In genomic region chr2:74373189-74373588, GRCh38 we compare ENCODE assay signal across 10 cellular contexts. TPM values are rescaled to one million over a fixed set of nuclear protein-coding genes. Genes with fewer than 3 reads are reported as not detected.
A peak's percentile ranks its signal among the peaks of the same experiment; 100 is the strongest.
DNase-seq lines count a peak whose midpoint lies in the region; ATAC-seq, FAIRE-seq and TF ChIP-seq lines count a peak whose summit lies in the region.
"Had no signal": no experiment of that assay in that cellular context is flagged by ENCODE, and none has a peak within 500 bp of the region (broad histone marks: within the 10 kb centered on the region; RNA-seq: fewer than 3 reads in every experiment).

No MANE protein-coding gene starts in this region.

- in situ Hi-C loops in GM23248 (cut with MboI) (no loop called here), gastrocnemius medialis (cut with MboI; ENCODE audit: low sequenced_read_pairs in 4 of 4) (no loop called here)

- H3K4me2 ChIP-seq in GM23248 (ENCODE audit: unreplicated experiment): no peak overlapping the region

- H3K9me3 ChIP-seq in GM23248 (ENCODE audit: low read depth) (no peaks in the 10 kb centered on the region), gastrocnemius medialis (no peaks in the 10 kb centered on the region), aorta (ENCODE audit: control insufficient read depth, low read length) (no peaks in the 10 kb centered on the region), gastroesophageal sphincter (no peaks in the 10 kb centered on the region)

- no peak for TF ChIP-seq POLR2A in gastrocnemius medialis (IDR thresholded peaks at IDR 0.05)
- no peak for TF ChIP-seq POLR2A in gastroesophageal sphincter (IDR thresholded peaks at IDR 0.05)

- H3K27ac ChIP-seq in GM23248 (no peak overlapping the region), gastrocnemius medialis (peak overlapping the region; percentile 29 to 59 (median 42)), aorta (ENCODE audit: low read depth in 1 of 2, low read length in 2 of 2) (no peak overlapping the region), gastroesophageal sphincter (peak overlapping the region in 1 of 4 donors; percentile 78)

- peak; percentile 8 to 35 for ATAC-seq in left cardiac atrium
- peak; percentile 42 to 68 for ATAC-seq in gastrocnemius medialis
- no peak for ATAC-seq in GM19467 (IDR thresholded peaks at IDR 0.05; ENCODE audit: unreplicated experiment)
- ATAC-seq in aorta (ENCODE audit: low FRiP score): no peak
- no peak for ATAC-seq in gastroesophageal sphincter

- no peak for FAIRE-seq in frontal cortex (lab: Jason Lieb, UNC)
- FAIRE-seq: endothelial cell of umbilical vein had no signal

- H3F3A ChIP-seq in GM23248 (ENCODE audit: insufficient read depth): no peaks in the 10 kb centered on the region

- H3K4me3 ChIP-seq in GM23248: no peak overlapping the region
- no peak overlapping the region for H3K4me3 ChIP-seq in gastrocnemius medialis
- H3K4me3 ChIP-seq in aorta (ENCODE audit: low read length in 2 of 2): no peak overlapping the region
- H3K4me3 ChIP-seq in gastroesophageal sphincter: no peak overlapping the region

- no peaks in the 10 kb centered on the region for H3K9me2 ChIP-seq in GM23248 (ENCODE audit: insufficient read depth)

- intact Hi-C loops in left cardiac atrium (cut with DNase I): no loop called here
- intact Hi-C loops in gastrocnemius medialis (cut with DNase I; ENCODE audit: low total_unique reads): no loop called here
- intact Hi-C loops in aorta (cut with DNase I): no loop called here

- TF ChIP-seq CTCF in gastrocnemius medialis (IDR thresholded peaks at IDR 0.05 in 4 of 5, conservative IDR thresholded peaks at IDR 0.05 in 1 of 5): no peak
- no peak for TF ChIP-seq CTCF in gastroesophageal sphincter (IDR thresholded peaks at IDR 0.05)

- WGBS in GM23248 (ENCODE audit: low coverage in 1 of 2, low lambda C conversion rate in 2 of 2, missing lambda C conversion rate in 2 of 2), 2 experiments: 75 to 79% methylated on average over 5 of the region's 5 CpGs
- 71 to 74% methylated on average over 5 of the region's 5 CpGs for WGBS in aorta, 2 donors
- no CpG with 5 or more reads among the region's 5 CpGs for WGBS in gastroesophageal sphincter (ENCODE audit: low coverage in 1 of 2), 2 donors

- H3K27me3 ChIP-seq in GM23248 (replicated peaks; ENCODE audit: insufficient read depth) (no peaks in the 10 kb centered on the region), gastrocnemius medialis (no peaks in the 10 kb centered on the region), aorta (ENCODE audit: control insufficient read depth in 1 of 2, insufficient read depth in 2 of 2, low read length in 1 of 2) (no peaks in the 10 kb centered on the region), gastroesophageal sphincter (no peaks in the 10 kb centered on the region)

- no peak overlapping the region for H2AFZ ChIP-seq in GM23248

- H3K4me1 ChIP-seq in GM23248 (ENCODE audit: insufficient read depth) (no peaks in the 10 kb centered on the region), gastrocnemius medialis (peaks cover 0 to 11% of the 10 kb centered on the region in 2 donors), aorta (ENCODE audit: control insufficient read depth in 1 of 2, insufficient read depth in 2 of 2, low read length in 2 of 2) (no peaks in the 10 kb centered on the region), gastroesophageal sphincter (peaks cover 0 to 43% (median 13%) of the 10 kb centered on the region in 3 donors)

- no peaks in the 10 kb centered on the region for H4K20me1 ChIP-seq in GM23248 (ENCODE audit: insufficient read depth)

- peak; percentile 49 for DNase-seq in GM23248
- DNase-seq in NCI-H82 (lab: John Stamatoyannopoulos, UW): peak; percentile 77
- peak; percentile 50 for DNase-seq in left cardiac atrium
- peak; percentile 13 to 39 for DNase-seq in gastrocnemius medialis
- DNase-seq in frontal cortex (ENCODE audit: low spot score in 2 of 2): no peak
- no peak for DNase-seq in aorta
- DNase-seq: NCI-H446 had no signal

- no peak for TF ChIP-seq EP300 in gastroesophageal sphincter (IDR thresholded peaks at IDR 0.05)

- H3K36me3 ChIP-seq in GM23248 (ENCODE audit: low read depth) (peaks cover 22% of the 10 kb centered on the region; the same call in 1 of the 2 replicates), gastrocnemius medialis (peaks cover 0 to 53% of the 10 kb centered on the region in 2 donors), aorta (ENCODE audit: control insufficient read depth in 1 of 2, insufficient read depth in 2 of 2, low read length in 1 of 2) (peaks cover 10 to 18% of the 10 kb centered on the region in 2 donors), gastroesophageal sphincter (peaks cover 0 to 65% of the 10 kb centered on the region in 2 donors)

- H3K79me2 ChIP-seq in GM23248 (ENCODE audit: insufficient read depth): peaks cover 55% of the 10 kb centered on the region

- H3K9ac ChIP-seq in GM23248: no peak overlapping the region

RNA-seq across cellular contexts. Expression of gene DCTN1, which starts 6.9 kb away (rescaled TPM):
- 172 and 176 TPM in 2 replicates for total RNA-seq in GM23248 (2014; rRNA removed; shearing (Covaris generic))
- 169 and 171 TPM in 2 replicates for polyA plus RNA-seq in GM23248 (2016; fragmentation: Nextera tagmentation; extraction: Ambion mirVana)
- 100 to 1,000 TPM; 106 to 118 TPM for total RNA-seq in left cardiac atrium
- total RNA-seq in gastrocnemius medialis: 100 to 1,000 TPM in 2 of 4 donors, 10 to 100 TPM in 2; 89.8 to 127 (median 103) TPM
- 111 TPM for total RNA-seq in frontal cortex
- total RNA-seq in aorta: 100 to 1,000 TPM; 141 to 158 TPM
- 100 to 1,000 TPM in 1 of 2 donors, 10 to 100 TPM in 1; 73.8 to 106 TPM for polyA plus RNA-seq in aorta
- 100 to 1,000 TPM; 132 to 197 (median 170) TPM for total RNA-seq in gastroesophageal sphincter

RNA-seq across cellular contexts. Expression of gene SLC4A5, which starts 30.0 kb away (rescaled TPM):
- 0.32 and 0.38 TPM in 2 replicates for total RNA-seq in GM23248 (2014; rRNA removed; shearing (Covaris generic))
- polyA plus RNA-seq in GM23248 (2016; fragmentation: Nextera tagmentation; extraction: Ambion mirVana) (0.35 TPM in 1 of 2 replicates, not detected in the other), aorta (1 to 10 TPM in 1 of 2 donors, not detected in 1; 1.6 TPM)
- total RNA-seq in left cardiac atrium (1 to 10 TPM; 1.2 to 1.7 TPM), gastrocnemius medialis (1 to 10 TPM in 1 of 4 donors, under 1 TPM in 3; 0.24 to 3.8 (median 0.59) TPM), frontal cortex (1.2 TPM), aorta (1 to 10 TPM; 6.2 to 7.3 TPM), gastroesophageal sphincter (1 to 10 TPM; 1.8 to 9.4 (median 5.0) TPM)

RNA-seq across cellular contexts. Expression of gene C2orf81, which starts 48.2 kb away (rescaled TPM):
- 1.6 and 3.5 TPM in 2 replicates for total RNA-seq in GM23248 (2014; rRNA removed; shearing (Covaris generic))
- polyA plus RNA-seq in GM23248 (2016; fragmentation: Nextera tagmentation; extraction: Ambion mirVana) (6.0 TPM in 2 replicates), aorta (1 to 10 TPM; 1.3 to 4.5 TPM)
- total RNA-seq in left cardiac atrium (under 1 TPM; 0.59 to 0.79 TPM), gastrocnemius medialis (under 1 TPM in 1 of 4 donors, not detected in 3; 0.24 TPM), frontal cortex (0.41 TPM), aorta (1 to 10 TPM; 1.4 to 3.1 TPM), gastroesophageal sphincter (1 to 10 TPM in 3 of 4 donors, under 1 TPM in 1; 0.62 to 1.4 (median 1.2) TPM)

RNA-seq across cellular contexts. Expression of gene WDR54, which starts 48.3 kb away (rescaled TPM):
- total RNA-seq in GM23248 (2014; rRNA removed; shearing (Covaris generic)): 33.4 and 45.0 TPM in 2 replicates
- polyA plus RNA-seq in GM23248 (2016; fragmentation: Nextera tagmentation; extraction: Ambion mirVana): 50.8 and 53.3 TPM in 2 replicates
- 1 to 10 TPM; 4.1 to 5.5 TPM for total RNA-seq in left cardiac atrium
- total RNA-seq in gastrocnemius medialis: 1 to 10 TPM in 2 of 4 donors, under 1 TPM in 2; 0.51 to 2.1 (median 1.4) TPM
- total RNA-seq in frontal cortex: 38.7 TPM
- 10 to 100 TPM in 1 of 2 donors, 1 to 10 TPM in 1; 6.3 to 10.2 TPM for total RNA-seq in aorta
- polyA plus RNA-seq in aorta: 10 to 100 TPM in 1 of 2 donors, 1 to 10 TPM in 1; 6.5 to 19.9 TPM
- 10 to 100 TPM in 1 of 4 donors, 1 to 10 TPM in 3; 4.2 to 12.4 (median 8.8) TPM for total RNA-seq in gastroesophageal sphincter

Comparison
In these comparisons a context has a peak if more than half of its experiments do, and no peak if none do; other contexts are left out.
1. DNase-seq: peak in GM23248 (single experiment), NCI-H82 (single experiment), left cardiac atrium (single experiment) and gastrocnemius medialis (2 of 2); none in frontal cortex (0 of 2) and aorta (0 of 2).
2. H3K27ac ChIP-seq: peak in gastrocnemius medialis (4 of 4); none in GM23248 (single experiment) and aorta (0 of 2).
3. ATAC-seq: peak in left cardiac atrium (2 of 2) and gastrocnemius medialis (2 of 2); none in GM19467 (single experiment), aorta (single experiment) and gastroesophageal sphincter (single experiment).